10 cellular contexts compared by ENCODE assay signal in the genomic region with DNA sequence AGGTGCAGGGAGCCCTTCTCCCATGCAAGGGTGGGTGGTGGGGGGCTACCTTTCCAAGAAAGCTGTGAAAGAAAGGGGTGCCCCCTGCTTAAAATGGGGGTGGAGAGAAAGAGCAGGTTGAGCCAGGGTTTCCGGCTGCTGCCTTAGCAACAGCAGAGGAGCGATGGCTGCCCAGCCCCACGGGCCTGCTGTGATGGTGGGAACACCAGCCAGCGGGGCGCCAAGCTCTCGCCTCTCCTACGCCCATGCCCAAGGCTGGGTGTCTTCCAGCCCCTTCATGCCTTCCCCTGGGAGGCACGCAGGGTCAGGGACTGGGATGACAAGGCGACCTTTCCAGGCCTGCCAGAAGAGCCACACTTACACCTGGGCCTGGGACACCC. TPM values are rescaled to one million over a fixed set of nuclear protein-coding genes. Genes with fewer than 3 reads are reported as not detected.
DNase-seq lines count a peak whose midpoint lies in the region; ATAC-seq and TF ChIP-seq lines count a peak whose summit lies in the region.
"Had no signal": no experiment of that assay in that cellular context is flagged by ENCODE, and none has a peak within 500 bp of the region (broad histone marks: within the 10 kb centered on the region; RNA-seq: fewer than 3 reads in every experiment).

No MANE protein-coding gene starts in this region.

- DNase-seq in RPMI8226: peak; percentile 20
- no peak for DNase-seq in DMS153 (lab: John Stamatoyannopoulos, UW)
- DNase-seq in GM13976 (ENCODE audit: low spot score): no peak
- DNase-seq in omental fat pad (ENCODE audit: low spot score): no peak
- DNase-seq: NCI-H1105, SHP77 treated with DMSO at 0.1 percent for 48 hours had no signal

- H3K27me3 ChIP-seq in duodenal mucosa (ENCODE audit: control insufficient read depth in 1 of 2, insufficient read depth in 2 of 2, low read length in 2 of 2) (peaks cover 3 to 4% of the 10 kb centered on the region in 2 donors), skeletal muscle satellite cell (ENCODE audit: control insufficient read depth, insufficient read depth, low read length) (no peaks in the 10 kb centered on the region)

- in situ Hi-C loops in GM13976 (cut with MboI; ENCODE audit: low sequenced_read_pairs, unreplicated experiment): loop anchor here (25.0 kb wide), 1 partner anchor 613 kb away; a partner anchor contains a TSS

- ATAC-seq in HG02884 (IDR thresholded peaks at IDR 0.05; ENCODE audit: unreplicated experiment) (no peak), omental fat pad (ENCODE audit: low FRiP score) (no peak)

- H3K9me3 ChIP-seq in duodenal mucosa (ENCODE audit: control insufficient read depth in 1 of 2, low read length in 2 of 2): no peaks in the 10 kb centered on the region
- H3K9me3 ChIP-seq in skeletal muscle satellite cell (replicated peaks; ENCODE audit: low read length): no peaks in the 10 kb centered on the region

- H3K36me3 ChIP-seq in duodenal mucosa (ENCODE audit: control insufficient read depth in 1 of 2, insufficient read depth in 2 of 2, low read length in 2 of 2): no peaks in the 10 kb centered on the region
- H3K36me3 ChIP-seq in skeletal muscle satellite cell (ENCODE audit: insufficient read depth, low read length): no peaks in the 10 kb centered on the region

- TF ChIP-seq CTCF in GM13976 (IDR thresholded peaks at IDR 0.05; ENCODE audit: borderline replicate concordance, control extremely low read depth, extremely low read depth, insufficient read depth, missing control alignments) (no peak), omental fat pad (IDR thresholded peaks at IDR 0.05) (no peak)

- H3K4me2 ChIP-seq in skeletal muscle satellite cell (ENCODE audit: low read length): peak overlapping the region; percentile 44

- H3K4me3 ChIP-seq in GM08714 (ENCODE audit: low read length): peak overlapping the region; percentile 76; the same call in 1 of the 2 replicates
- peak overlapping the region; percentile 63 to 69 for H3K4me3 ChIP-seq in duodenal mucosa (ENCODE audit: low read depth in 1 of 2, low read length in 2 of 2)
- H3K4me3 ChIP-seq in skeletal muscle satellite cell (ENCODE audit: low read length): peak overlapping the region; percentile 22

- H3K27ac ChIP-seq in duodenal mucosa (ENCODE audit: low read depth, low read length): peak overlapping the region; percentile 67

- H3K9ac ChIP-seq in duodenal mucosa (ENCODE audit: low read depth in 1 of 2, low read length in 2 of 2) (peak overlapping the region; percentile 64 to 66), skeletal muscle satellite cell (ENCODE audit: low read depth, low read length) (peak overlapping the region; percentile 58)

- H3K4me1 ChIP-seq in duodenal mucosa (ENCODE audit: control insufficient read depth in 1 of 2, insufficient read depth in 2 of 2, low read length in 2 of 2) (peaks cover 43 to 68% of the 10 kb centered on the region in 2 donors), skeletal muscle satellite cell (ENCODE audit: control insufficient read depth, insufficient read depth, low read length) (peaks cover 70% of the 10 kb centered on the region)

RNA-seq across cellular contexts. Expression of a gene that starts 3.0 kb away (rescaled TPM):
- total RNA-seq in skeletal muscle satellite cell (2012; rRNA removed): 3.3 and 6.3 TPM in 2 replicates
- total RNA-seq in omental fat pad: 10 to 100 TPM; 19.7 to 56.4 (median 38.8) TPM

RNA-seq across cellular contexts. Expression of a gene that starts 37.2 kb away (rescaled TPM):
- not detected in 2 replicates for total RNA-seq in skeletal muscle satellite cell (2012; rRNA removed)
- total RNA-seq in omental fat pad: under 1 TPM in 1 of 4 donors, not detected in 3; 0.65 TPM

Comparison
In these comparisons a context has a peak if more than half of its experiments do, and no peak if none do; other contexts are left out.
1. H3K4me3 ChIP-seq: peak in every context shown above with its lines; median percentile 76 in GM08714; 66 in duodenal mucosa; 22 in skeletal muscle satellite cell.